1 cellular context compared by ENCODE assay signal in genomic region chr5:139741823-139742172, GRCh38.
A peak's percentile ranks its signal among the peaks of the same experiment; 100 is the strongest.
TF ChIP-seq lines count a peak whose summit lies in the region.

No MANE protein-coding gene starts in this region.

TF ChIP-seq in HepG2, 621 proteins besides CTCF, POLR2A, EP300 and RAD21:
- TF ChIP-seq ZMYM2 (CRISPR knock-in tag; IDR thresholded peaks at IDR 0.05) (0 out of 2 replicates have a peak, but pooled peaks have one; percentile 30), RFX1 (IDR thresholded peaks at IDR 0.05) (no peak), MTF2 (CRISPR knock-in tag; IDR thresholded peaks at IDR 0.05; ENCODE audit: borderline replicate concordance) (no peak), ZNF607 (CRISPR knock-in tag; IDR thresholded peaks at IDR 0.05; ENCODE audit: borderline replicate concordance) (0 out of 2 replicates have a peak, but pooled peaks have one; percentile 34), GZF1 (CRISPR knock-in tag; IDR thresholded peaks at IDR 0.05) (no peak), IRF1 (CRISPR knock-in tag; IDR thresholded peaks at IDR 0.05; ENCODE audit: low read depth) (no peak), HMG20A (CRISPR knock-in tag; IDR thresholded peaks at IDR 0.05; ENCODE audit: borderline replicate concordance) (no peak), BCLAF1 (IDR thresholded peaks at IDR 0.05) (no peak), KDM6A (CRISPR knock-in tag; IDR thresholded peaks at IDR 0.05; ENCODE audit: low read depth) (no peak), ZKSCAN1 (IDR thresholded peaks at IDR 0.05; ENCODE audit: low read length) (peak; percentile 83), PBX2 (CRISPR knock-in tag; IDR thresholded peaks at IDR 0.05) (no peak), ZSCAN31 (CRISPR knock-in tag; IDR thresholded peaks at IDR 0.05; ENCODE audit: low read depth) (no peak), ZNF343 (CRISPR knock-in tag; IDR thresholded peaks at IDR 0.05) (no peak), ZSCAN20 (CRISPR knock-in tag; IDR thresholded peaks at IDR 0.05; ENCODE audit: borderline replicate concordance) (no peak)
